ENCODE assay signal across 10 cellular contexts in genomic region chr15:41892621-41893421, GRCh38. TPM values are rescaled to one million over a fixed set of nuclear protein-coding genes. Genes with fewer than 3 reads are reported as not detected.
DNase-seq lines count a peak whose midpoint lies in the region; ATAC-seq and TF ChIP-seq lines count a peak whose summit lies in the region.
"Had no signal": no experiment of that assay in that cellular context is flagged by ENCODE, and none has a peak within 500 bp of the region (broad histone marks: within the 10 kb centered on the region; RNA-seq: fewer than 3 reads in every experiment).

No MANE protein-coding gene starts in this region.

- H3K36me3 ChIP-seq in heart left ventricle (peaks cover 0 to 16% (median 9%) of the 10 kb centered on the region in 9 donors), spleen (peaks cover 0 to 7% (median 0%) of the 10 kb centered on the region in 6 donors)

- H3K4me3 ChIP-seq in heart left ventricle (peak overlapping the region; percentile 9 to 67 (median 51)), spleen (peak overlapping the region in 1 of 8 donors; percentile 0)
- H3K4me3 ChIP-seq: dorsolateral prefrontal cortex had no signal

- no peak overlapping the region for H3K4me3 Mint-ChIP-seq in activated CD4-positive, alpha-beta T cell treated with anti-CD3 and anti-CD28 coated beads, Interleukin-2, amount 10 ng/mL, durations not matched to agents 24 days and 14 days

- no peaks in the 10 kb centered on the region for H3K27me3 Mint-ChIP-seq in activated CD4-positive, alpha-beta T cell treated with anti-CD3 and anti-CD28 coated beads, Interleukin-2, amount 10 ng/mL, durations not matched to agents 24 days and 14 days

- H3K27me3 ChIP-seq in heart left ventricle = no peaks in the 10 kb centered on the region
- H3K27me3 ChIP-seq in spleen (replicated peaks in 1 of 7) = no peaks in the 10 kb centered on the region
- H3K27me3 ChIP-seq: dorsolateral prefrontal cortex had no signal

- H3K4me1 ChIP-seq in heart left ventricle = peaks cover 9 to 33% (median 25%) of the 10 kb centered on the region in 12 donors
- H3K4me1 ChIP-seq in spleen = peaks cover 22 to 53% (median 39%) of the 10 kb centered on the region in 6 donors

- 47 to 57% (median 53%) methylated on average over 13 to 22 of the region's 22 CpGs for WGBS in heart left ventricle, 4 donors
- WGBS in spleen, 5 donors = 61 to 84% (median 77%) methylated on average over 11 to 22 of the region's 22 CpGs

- H3K9me3 Mint-ChIP-seq in activated CD4-positive, alpha-beta T cell treated with anti-CD3 and anti-CD28 coated beads, Interleukin-2, amount 10 ng/mL, durations not matched to agents 24 days and 14 days = no peaks in the 10 kb centered on the region

- H3K4me1 Mint-ChIP-seq in activated CD4-positive, alpha-beta T cell treated with anti-CD3 and anti-CD28 coated beads, Interleukin-2, amount 10 ng/mL, durations not matched to agents 24 days and 14 days = peaks cover 18% of the 10 kb centered on the region

- peak overlapping the region; percentile 58 to 96 (median 87) for H3K27ac ChIP-seq in heart left ventricle
- H3K27ac ChIP-seq in spleen = peak overlapping the region in 5 of 8 donors; percentile 20 to 84 (median 78)

- H3K27ac Mint-ChIP-seq in activated CD4-positive, alpha-beta T cell treated with anti-CD3 and anti-CD28 coated beads, Interleukin-2, amount 10 ng/mL, durations not matched to agents 24 days and 14 days = peak overlapping the region; percentile 60

- intact Hi-C loops in activated CD4-positive, alpha-beta T cell treated with anti-CD3 and anti-CD28 coated beads, Interleukin-2, amount 10 ng/mL, durations not matched to agents 24 days and 14 days (cut with micrococcal nuclease) = no loop called here
- intact Hi-C loops in heart left ventricle (cut with DNase I) = loop anchor here in 6 of 10 donors (2.0 to 10.0 kb wide), 6 partner anchors 61 to 162 kb away; partner anchors contain the start of genes JMJD7 (in 3 of the 6) and MAPKBP1 (in 2 of the 6)
- intact Hi-C loops in spleen (cut with DNase I; ENCODE audit: low total_unique reads) = no loop called here

- DNase-seq in activated CD4-positive, alpha-beta T cell treated with anti-CD3 and anti-CD28 coated beads, Interleukin-2, amount 10 ng/mL, durations not matched to agents 24 days and 14 days = peak; percentile 63
- no peak for DNase-seq in activated CD4-positive, alpha-beta T cell treated with anti-CD3 and anti-CD28 coated beads for 1 hour
- DNase-seq in T-helper 22 cell (ENCODE audit: low read depth) (peak; percentile 18), heart left ventricle (peak in 4 of 5 donors; percentile 84 to 92 (median 88)), spleen (no peak), pons (ENCODE audit: low spot score) (no peak), NCI-H2171 (lab: John Stamatoyannopoulos, UW) (no peak)
- DNase-seq: NCI-H1436 had no signal

- peak; percentile 81 to 91 (median 83) for ATAC-seq in heart left ventricle
- ATAC-seq in HG03280 (IDR thresholded peaks at IDR 0.05; ENCODE audit: unreplicated experiment) = no peak

- TF ChIP-seq CTCF in heart left ventricle (IDR thresholded peaks at IDR 0.05) = no peak
- TF ChIP-seq CTCF in spleen (IDR thresholded peaks at IDR 0.05 in 8 of 11, conservative IDR thresholded peaks at IDR 0.05 in 3 of 11) = no peak

- TF ChIP-seq POLR2A in heart left ventricle (IDR thresholded peaks at IDR 0.05) (peak in 1 of 2 donors; percentile 29), spleen (IDR thresholded peaks at IDR 0.05) (no peak)

- H3K9me3 ChIP-seq in heart left ventricle = no peaks in the 10 kb centered on the region
- H3K9me3 ChIP-seq in spleen = no peaks in the 10 kb centered on the region

- H3K36me3 Mint-ChIP-seq in activated CD4-positive, alpha-beta T cell treated with anti-CD3 and anti-CD28 coated beads, Interleukin-2, amount 10 ng/mL, durations not matched to agents 24 days and 14 days (ENCODE audit: low read depth) = peaks cover 2% of the 10 kb centered on the region

RNA-seq across cellular contexts. Expression of gene SPTBN5, which starts 1.0 kb away (rescaled TPM):
- 0.64 and 0.65 TPM in 2 replicates for total RNA-seq in activated CD4-positive, alpha-beta T cell treated with anti-CD3 and anti-CD28 coated beads, Interleukin-2, amount 10 ng/mL, durations not matched to agents 24 days and 14 days
- total RNA-seq in heart left ventricle (1 to 10 TPM in 8 of 9 donors, under 1 TPM in 1; 0.31 to 5.6 (median 1.7) TPM), spleen (1 to 10 TPM in 2 of 7 donors, under 1 TPM in 5; 0.19 to 1.2 (median 0.67) TPM)
- polyA plus RNA-seq in heart left ventricle (1 to 10 TPM; 1.3 to 3.2 TPM), spleen (1 to 10 TPM in 2 of 3 donors, under 1 TPM in 1; 0.41 to 2.0 (median 1.6) TPM)

RNA-seq across cellular contexts. Expression of gene PLA2G4B, which starts 54.2 kb away (rescaled TPM):
- 8.5 and 8.8 TPM in 2 replicates for total RNA-seq in activated CD4-positive, alpha-beta T cell treated with anti-CD3 and anti-CD28 coated beads, Interleukin-2, amount 10 ng/mL, durations not matched to agents 24 days and 14 days
- total RNA-seq in heart left ventricle (1 to 10 TPM in 7 of 9 donors, under 1 TPM in 2; 0.38 to 6.0 (median 2.8) TPM), spleen (10 to 100 TPM in 4 of 7 donors, 1 to 10 TPM in 3; 4.0 to 14.4 (median 10.2) TPM)
- polyA plus RNA-seq in heart left ventricle (1 to 10 TPM; 1.4 to 4.1 TPM), spleen (10 to 100 TPM; 10.6 to 20.8 (median 18.5) TPM)

Comparison
In these comparisons a context has a peak if more than half of its experiments do, and no peak if none do; other contexts are left out.
1. DNase-seq: peak in activated CD4-positive, alpha-beta T cell treated with anti-CD3 and anti-CD28 coated beads, Interleukin-2, amount 10 ng/mL, durations not matched to agents 24 days and 14 days (single experiment), T-helper 22 cell (single experiment) and heart left ventricle (4 of 5); none in activated CD4-positive, alpha-beta T cell treated with anti-CD3 and anti-CD28 coated beads for 1 hour (single experiment), spleen (single experiment), pons (single experiment) and NCI-H2171 (single experiment).
2. intact Hi-C loops: an anchor here in heart left ventricle (2.0 to 10.0 kb wide); none called in activated CD4-positive, alpha-beta T cell treated with anti-CD3 and anti-CD28 coated beads, Interleukin-2, amount 10 ng/mL, durations not matched to agents 24 days and 14 days and spleen.